Comparison of ENCODE assay signal across 25 cellular contexts in genomic region chr4:154467886-154468285, GRCh38. TPM values are rescaled to one million over a fixed set of nuclear protein-coding genes. Genes with fewer than 3 reads are reported as not detected.
DNase-seq lines count a peak whose midpoint lies in the region; ATAC-seq, FAIRE-seq and TF ChIP-seq lines count a peak whose summit lies in the region.
"Had no signal": no experiment of that assay in that cellular context is flagged by ENCODE, and none has a peak within 500 bp of the region (broad histone marks: within the 10 kb centered on the region; RNA-seq: fewer than 3 reads in every experiment).

No MANE protein-coding gene starts in this region.

- no peaks in the 10 kb centered on the region for H3K36me3 ChIP-seq in fibroblast of lung (ENCODE audit: control insufficient read depth, insufficient read depth, low read length)
- no peaks in the 10 kb centered on the region for H3K36me3 ChIP-seq in CD8-positive, alpha-beta T cell (ENCODE audit: insufficient read depth, low read length)
- H3K36me3 ChIP-seq: lower lobe of right lung, thoracic aorta, uterus had no signal

- no peak for FAIRE-seq in urothelium cell line (lab: Jason Lieb, UNC)
- FAIRE-seq: HTR-8/SVneo had no signal

- H3K27me3 ChIP-seq in fibroblast of lung (ENCODE audit: control insufficient read depth, insufficient read depth, low read length): no peaks in the 10 kb centered on the region
- no peaks in the 10 kb centered on the region for H3K27me3 ChIP-seq in CD8-positive, alpha-beta T cell (ENCODE audit: insufficient read depth, low read length)
- H3K27me3 ChIP-seq: uterus had no signal

- H3K4me1 Mint-ChIP-seq in HFFc6 (ENCODE audit: low read depth): no peaks in the 10 kb centered on the region
- no peaks in the 10 kb centered on the region for H3K4me1 Mint-ChIP-seq in T-helper 17 cell
- no peaks in the 10 kb centered on the region for H3K4me1 Mint-ChIP-seq in CD8-positive, alpha-beta T cell (ENCODE audit: low read depth)
- H3K4me1 Mint-ChIP-seq: activated CD4-positive, alpha-beta T cell treated with anti-CD3 and anti-CD28 coated beads, Interleukin-2, amount 10 ng/mL, durations not matched to agents 7 days and 5 days; CD14-positive monocyte had no signal

- CTCF ChIA-PET in RWPE1 (lab: Yijun Ruan, JAX): interaction anchor here (0.6 kb wide), 1 partner anchor 75 kb away, joined by 4 read pairs; no protein-coding TSS in a partner anchor
- CTCF ChIA-PET in CD8-positive, alpha-beta T cell (lab: Charles Lee): no interaction called here

- H3K4me3 Mint-ChIP-seq in HFFc6 (no peak overlapping the region), T-helper 17 cell (no peak overlapping the region)
- H3K4me3 Mint-ChIP-seq in CD8-positive, alpha-beta T cell: no peak overlapping the region
- H3K4me3 Mint-ChIP-seq: activated CD4-positive, alpha-beta T cell treated with anti-CD3 and anti-CD28 coated beads, Interleukin-2, amount 10 ng/mL, durations not matched to agents 7 days and 5 days; CD14-positive monocyte; natural killer cell treated with Interleukin-12 subunit alpha and Interleukin-12 subunit beta and Interleukin-15 and Interleukin-18, amount 100 ng/mL, for 72 hours; stimulated activated naive CD8-positive, alpha-beta T cell treated with anti-CD3 and anti-CD28 coated beads, Interleukin-15, Interleukin-2, amounts not matched to agents 100 ng/mL and 50 ng/mL, for 24 hours had no signal

- no peaks in the 10 kb centered on the region for H3K4me1 ChIP-seq in fibroblast of lung (ENCODE audit: control insufficient read depth, extremely low read depth, insufficient read depth, low read length)
- no peaks in the 10 kb centered on the region for H3K4me1 ChIP-seq in CD8-positive, alpha-beta T cell (ENCODE audit: insufficient read depth, low read length)
- H3K4me1 ChIP-seq: lower lobe of right lung, uterus had no signal

- no peaks in the 10 kb centered on the region for H4K20me1 ChIP-seq in fibroblast of lung (ENCODE audit: control insufficient read depth, extremely low read depth, insufficient read depth, low read length)

- H3K36me3 Mint-ChIP-seq in HFFc6 (ENCODE audit: low read depth) (no peaks in the 10 kb centered on the region), T-helper 17 cell (ENCODE audit: low read depth) (no peaks in the 10 kb centered on the region)
- no peaks in the 10 kb centered on the region for H3K36me3 Mint-ChIP-seq in CD8-positive, alpha-beta T cell
- H3K36me3 Mint-ChIP-seq: CD14-positive monocyte; natural killer cell treated with Interleukin-12 subunit alpha and Interleukin-12 subunit beta and Interleukin-15 and Interleukin-18, amount 100 ng/mL, for 72 hours had no signal

- TF ChIP-seq CTCF in HFFc6 (IDR thresholded peaks at IDR 0.05) (no peak), RWPE1 (conservative IDR thresholded peaks at IDR 0.05; ENCODE audit: low read depth) (no peak), fibroblast of lung (conservative IDR thresholded peaks at IDR 0.05 in 1 of 2, IDR thresholded peaks at IDR 0.05 in 1 of 2; ENCODE audit: low read depth in 1 of 2, low read length in 2 of 2) (no peak)
- TF ChIP-seq CTCF in CD8-positive, alpha-beta T cell (IDR thresholded peaks at IDR 0.05): no peak

- H3K9me3 ChIP-seq in fibroblast of lung (ENCODE audit: control insufficient read depth, insufficient read depth, low read depth, low read length): no peaks in the 10 kb centered on the region
- no peaks in the 10 kb centered on the region for H3K9me3 ChIP-seq in T-helper 17 cell (ENCODE audit: control insufficient read depth, low read length, poor library complexity, severe bottlenecking)
- H3K9me3 ChIP-seq in CD8-positive, alpha-beta T cell (ENCODE audit: low read length): no peaks in the 10 kb centered on the region
- H3K9me3 ChIP-seq: lower lobe of right lung, thoracic aorta, uterus had no signal

- H3K27ac ChIP-seq in RWPE1 (no peak overlapping the region), fibroblast of lung (ENCODE audit: insufficient read depth, low read length) (no peak overlapping the region)
- H3K27ac ChIP-seq in CD8-positive, alpha-beta T cell (ENCODE audit: low read depth, low read length): no peak overlapping the region
- H3K27ac ChIP-seq: lower lobe of right lung, skin epidermis, thoracic aorta, uterus had no signal

- intact Hi-C loops in CD8-positive, alpha-beta T cell (cut with DNase I, micrococcal nuclease): no loop called here

- no peak overlapping the region for H3K9ac ChIP-seq in fibroblast of lung (ENCODE audit: insufficient read depth, low read length)

- POLR2A ChIA-PET in RWPE1 (lab: Yijun Ruan, JAX; ENCODE audit: low non-redundant PET): no interaction called here
- POLR2A ChIA-PET in CD8-positive, alpha-beta T cell (lab: Charles Lee): no interaction called here

- H3K79me2 ChIP-seq in fibroblast of lung (ENCODE audit: control insufficient read depth, insufficient read depth, low read length): no peaks in the 10 kb centered on the region

- no peak overlapping the region for H3K4me2 ChIP-seq in fibroblast of lung (ENCODE audit: extremely low read depth, insufficient read depth, low read length)

- H3K27me3 Mint-ChIP-seq in HFFc6 (ENCODE audit: insufficient read depth) (no peaks in the 10 kb centered on the region), T-helper 17 cell (peaks cover 32% of the 10 kb centered on the region)
- H3K27me3 Mint-ChIP-seq in CD8-positive, alpha-beta T cell (ENCODE audit: low read depth): peaks cover 15% of the 10 kb centered on the region

- ATAC-seq in HG03139 (IDR thresholded peaks at IDR 0.05; ENCODE audit: unreplicated experiment) (no peak), T-helper 17 cell (no peak)
- ATAC-seq in CD8-positive, alpha-beta T cell: no peak
- ATAC-seq: lower lobe of right lung; natural killer cell treated with Interleukin-12 subunit alpha and Interleukin-12 subunit beta and Interleukin-15 and Interleukin-18, amount 100 ng/mL, for 72 hours; Right ventricle myocardium inferior had no signal

- DNase-seq in HFFc6: peak; percentile 15
- peak; percentile 71 for DNase-seq in RWPE1 (ENCODE audit: low spot score)
- DNase-seq in fibroblast of lung (ENCODE audit: low read depth in 2 of 2): peak; percentile 14 to 71
- peak; percentile 20 for DNase-seq in urothelium cell line (ENCODE audit: low spot score)
- DNase-seq in T-helper 17 cell: no peak
- DNase-seq in CD8-positive, alpha-beta T cell: no peak
- DNase-seq: activated CD4-positive, alpha-beta T cell treated with anti-CD3 and anti-CD28 coated beads, Interleukin-2, amount 10 ng/mL, durations not matched to agents 7 days and 5 days; activated naive CD4-positive, alpha-beta T cell treated with Interleukin-2 at 50 U/mL for 16 hours; effector memory CD4-positive, alpha-beta T cell; GOT3; KG1; kidney; lower lobe of right lung; NCI-H1436; uterus had no signal

- no peak overlapping the region for H3K4me3 ChIP-seq in fibroblast of lung (replicated peaks in 1 of 4; ENCODE audit: control extremely low read depth in 1 of 4, insufficient read depth in 1 of 4, low read depth in 3 of 4, low read length in 4 of 4)
- H3K4me3 ChIP-seq in CD8-positive, alpha-beta T cell (ENCODE audit: low read depth, low read length): no peak overlapping the region
- H3K4me3 ChIP-seq: lower lobe of right lung, skin epidermis, thoracic aorta, uterus had no signal

- no peak overlapping the region for H3K27ac Mint-ChIP-seq in HFFc6
- no peak overlapping the region for H3K27ac Mint-ChIP-seq in T-helper 17 cell
- no peak overlapping the region for H3K27ac Mint-ChIP-seq in CD8-positive, alpha-beta T cell
- H3K27ac Mint-ChIP-seq: activated CD4-positive, alpha-beta T cell treated with anti-CD3 and anti-CD28 coated beads, Interleukin-2, amount 10 ng/mL, durations not matched to agents 7 days and 5 days; CD14-positive monocyte; natural killer cell treated with Interleukin-12 subunit alpha and Interleukin-12 subunit beta and Interleukin-15 and Interleukin-18, amount 100 ng/mL, for 72 hours; stimulated activated naive CD8-positive, alpha-beta T cell treated with anti-CD3 and anti-CD28 coated beads, Interleukin-15, Interleukin-2, amounts not matched to agents 100 ng/mL and 50 ng/mL, for 24 hours had no signal

- H2AFZ ChIP-seq in fibroblast of lung (ENCODE audit: low read length): no peak overlapping the region

- no peaks in the 10 kb centered on the region for H3K9me3 Mint-ChIP-seq in HFFc6
- H3K9me3 Mint-ChIP-seq in CD8-positive, alpha-beta T cell: no peaks in the 10 kb centered on the region
- H3K9me3 Mint-ChIP-seq: activated CD4-positive, alpha-beta T cell treated with anti-CD3 and anti-CD28 coated beads, Interleukin-2, amount 10 ng/mL, durations not matched to agents 7 days and 5 days; stimulated activated naive CD8-positive, alpha-beta T cell treated with anti-CD3 and anti-CD28 coated beads, Interleukin-15, Interleukin-2, amounts not matched to agents 100 ng/mL and 50 ng/mL, for 24 hours had no signal

RNA-seq across cellular contexts. Expression of gene DCHS2, which starts 23.7 kb away (rescaled TPM):
- not detected for total RNA-seq in HFFc6 (2021; fragmentation: NEBNext Ultra II Directional; extraction: Animal tissue kit (Norgen Biotek cat#: 25700))
- total RNA-seq in fibroblast of lung (under 0.01 TPM in 1 of 2 replicates, not detected in the other), T-helper 17 cell (under 1 TPM; 0.12 to 0.21 TPM)
- not detected in 2 replicates for polyA plus RNA-seq in fibroblast of lung
- not detected in 2 replicates for polyA plus RNA-seq in fibroblast of lung (2012)
- polyA minus RNA-seq in fibroblast of lung (ENCODE audit: low replicate concordance): not detected in 2 replicates
- not detected for total RNA-seq in CD8-positive, alpha-beta T cell
- total RNA-seq: activated CD4-positive, alpha-beta T cell treated with anti-CD3 and anti-CD28 coated beads, Interleukin-2, amount 10 ng/mL, durations not matched to agents 7 days and 5 days; G401; natural killer cell treated with Interleukin-12 subunit alpha and Interleukin-12 subunit beta and Interleukin-15 and Interleukin-18, amount 100 ng/mL, for 72 hours; OCI-LY7; Right ventricle myocardium inferior had no signal
- polyA plus RNA-seq: CD14-positive monocyte had no signal

Comparison
In these comparisons a context has a peak if more than half of its experiments do, and no peak if none do; other contexts are left out.
1. DNase-seq: peak in HFFc6 (single experiment), RWPE1 (single experiment), fibroblast of lung (2 of 2) and urothelium cell line (single experiment); none in T-helper 17 cell (0 of 3) and CD8-positive, alpha-beta T cell (0 of 7).